ENCODE assay signal across 19 cellular contexts in genomic region chr6:36201612-36202011, GRCh38. TPM values are rescaled to one million over a fixed set of nuclear protein-coding genes. Genes with fewer than 3 reads are reported as not detected.
DNase-seq lines count a peak whose midpoint lies in the region; ATAC-seq and TF ChIP-seq lines count a peak whose summit lies in the region.
"Had no signal": no experiment of that assay in that cellular context is flagged by ENCODE, and none has a peak within 500 bp of the region (broad histone marks: within the 10 kb centered on the region; RNA-seq: fewer than 3 reads in every experiment).

No MANE protein-coding gene starts in this region.

- peak overlapping the region; percentile 10 for H3K4me3 ChIP-seq in CD8-positive, alpha-beta T cell (ENCODE audit: low read depth, low read length)
- H3K4me3 ChIP-seq: lung, ovary, right atrium auricular region, upper lobe of right lung had no signal

- no peaks in the 10 kb centered on the region for H3K9me3 ChIP-seq in CD8-positive, alpha-beta T cell (ENCODE audit: low read length)
- H3K9me3 ChIP-seq: ovary, right atrium auricular region, upper lobe of right lung had no signal

- peaks cover 47% of the 10 kb centered on the region for H3K4me1 Mint-ChIP-seq in T-helper 1 cell treated with Interleukin-12 subunit alpha and Interleukin-12 subunit beta and Interleukin-4 antibody, amounts not matched to agents 30 μg/mL and 1 μg/mL, for 36 hours (ENCODE audit: low read depth)
- H3K4me1 Mint-ChIP-seq in CD8-positive, alpha-beta T cell (ENCODE audit: low read depth) = peaks cover 89% of the 10 kb centered on the region
- H3K4me1 Mint-ChIP-seq in T-cell (peaks cover 83 to 90% (median 85%) of the 10 kb centered on the region in 3 donors), glutamatergic neuron (ENCODE audit: low read depth, unreplicated experiment) (peaks cover 13% of the 10 kb centered on the region), chondrocyte (ENCODE audit: low read depth) (peaks cover 27% of the 10 kb centered on the region)

- CTCF ChIA-PET in CD8-positive, alpha-beta T cell (lab: Charles Lee) = interaction anchor here (3.9 kb wide), 1 partner anchor 107 kb away, joined by 14 read pairs; no protein-coding TSS in a partner anchor
- CTCF ChIA-PET in T-cell (lab: Charles Lee) = no interaction called here

- no peak for TF ChIP-seq CTCF in CD8-positive, alpha-beta T cell (IDR thresholded peaks at IDR 0.05)
- TF ChIP-seq CTCF in glutamatergic neuron (IDR thresholded peaks at IDR 0.05; ENCODE audit: partially characterized antibody, unreplicated experiment) = no peak
- TF ChIP-seq CTCF in chondrocyte (IDR thresholded peaks at IDR 0.05) = no peak

- POLR2A ChIA-PET in CD8-positive, alpha-beta T cell (lab: Charles Lee) = no interaction called here
- POLR2A ChIA-PET in T-cell (lab: Charles Lee) = no interaction called here

- DNase-seq in T-helper 1 cell = no peak
- DNase-seq in CD8-positive, alpha-beta T cell = no peak
- no peak for DNase-seq in T-cell
- no peak for DNase-seq in glutamatergic neuron
- no peak for DNase-seq in NCI-H345 treated with DMSO at 0.1 percent for 48 hours (lab: John Stamatoyannopoulos, UW; ENCODE audit: unreplicated experiment)
- no peak for DNase-seq in NCI-H345 (lab: John Stamatoyannopoulos, UW)
- DNase-seq in chondrocyte (ENCODE audit: low spot score) = no peak
- DNase-seq: AML-193; HFFc6; NCI-H1417 treated with DMSO at 0.1 percent for 48 hours; NCI-H526 treated with DMSO at 0.1 percent for 48 hours; ovary; stimulated activated CD4-positive, alpha-beta T cell treated with anti-CD3 and anti-CD28 coated beads, Interleukin-12 subunit alpha, Interleukin-12 subunit beta, amount 100 ng/mL, for 4 hours; upper lobe of right lung had no signal

- ATAC-seq in CD8-positive, alpha-beta T cell = no peak
- ATAC-seq in T-cell (replicated peaks in 1 of 4) = no peak
- ATAC-seq: Right ventricle myocardium inferior, upper lobe of right lung had no signal

- peaks cover 3% of the 10 kb centered on the region for H3K9me3 Mint-ChIP-seq in T-helper 1 cell treated with Interleukin-12 subunit alpha and Interleukin-12 subunit beta and Interleukin-4 antibody, amounts not matched to agents 30 μg/mL and 1 μg/mL, for 36 hours
- H3K9me3 Mint-ChIP-seq in CD8-positive, alpha-beta T cell = no peaks in the 10 kb centered on the region
- no peaks in the 10 kb centered on the region for H3K9me3 Mint-ChIP-seq in T-cell
- peaks cover 16% of the 10 kb centered on the region for H3K9me3 Mint-ChIP-seq in glutamatergic neuron (ENCODE audit: unreplicated experiment)
- no peaks in the 10 kb centered on the region for H3K9me3 Mint-ChIP-seq in chondrocyte (ENCODE audit: low read depth)
- H3K9me3 Mint-ChIP-seq: HFFc6 had no signal

- H3K4me3 Mint-ChIP-seq in T-helper 1 cell treated with Interleukin-12 subunit alpha and Interleukin-12 subunit beta and Interleukin-4 antibody, amounts not matched to agents 30 μg/mL and 1 μg/mL, for 36 hours = peak overlapping the region; percentile 5
- H3K4me3 Mint-ChIP-seq in CD8-positive, alpha-beta T cell = peak overlapping the region; percentile 38
- H3K4me3 Mint-ChIP-seq in T-cell (peak overlapping the region in 2 of 3 donors; percentile 5 to 70), glutamatergic neuron (ENCODE audit: unreplicated experiment) (peak overlapping the region; percentile 70), chondrocyte (ENCODE audit: unreplicated experiment) (no peak overlapping the region)
- H3K4me3 Mint-ChIP-seq: HFFc6 had no signal

- H3K36me3 Mint-ChIP-seq in T-helper 1 cell treated with Interleukin-12 subunit alpha and Interleukin-12 subunit beta and Interleukin-4 antibody, amounts not matched to agents 30 μg/mL and 1 μg/mL, for 36 hours (ENCODE audit: low read depth) = peaks cover 55% of the 10 kb centered on the region
- H3K36me3 Mint-ChIP-seq in CD8-positive, alpha-beta T cell = peaks cover 49% of the 10 kb centered on the region
- H3K36me3 Mint-ChIP-seq in T-cell (peaks cover 50% of the 10 kb centered on the region), glutamatergic neuron (ENCODE audit: unreplicated experiment) (peaks cover 38% of the 10 kb centered on the region), chondrocyte (ENCODE audit: low read depth) (peaks cover 36% of the 10 kb centered on the region)

- intact Hi-C loops in CD8-positive, alpha-beta T cell (cut with DNase I, micrococcal nuclease) = loop anchor here in 1 of 2 experiments (10.0 kb wide), 1 partner anchor 153 kb away; no protein-coding TSS in a partner anchor

- peaks cover 4% of the 10 kb centered on the region for H3K27me3 Mint-ChIP-seq in T-helper 1 cell treated with Interleukin-12 subunit alpha and Interleukin-12 subunit beta and Interleukin-4 antibody, amounts not matched to agents 30 μg/mL and 1 μg/mL, for 36 hours (ENCODE audit: low read depth)
- no peaks in the 10 kb centered on the region for H3K27me3 Mint-ChIP-seq in CD8-positive, alpha-beta T cell (ENCODE audit: low read depth)
- H3K27me3 Mint-ChIP-seq in T-cell = no peaks in the 10 kb centered on the region
- H3K27me3 Mint-ChIP-seq in glutamatergic neuron (ENCODE audit: unreplicated experiment) = peaks cover 4% of the 10 kb centered on the region
- no peaks in the 10 kb centered on the region for H3K27me3 Mint-ChIP-seq in chondrocyte (ENCODE audit: low read depth)

- peaks cover 61% of the 10 kb centered on the region for H3K4me1 ChIP-seq in CD8-positive, alpha-beta T cell (ENCODE audit: insufficient read depth, low read length)

- peaks cover 12% of the 10 kb centered on the region for H3K36me3 ChIP-seq in CD8-positive, alpha-beta T cell (ENCODE audit: insufficient read depth, low read length)
- H3K36me3 ChIP-seq: ovary had no signal

- no peaks in the 10 kb centered on the region for H3K27me3 ChIP-seq in CD8-positive, alpha-beta T cell (ENCODE audit: insufficient read depth, low read length)
- H3K27me3 ChIP-seq: ovary, right atrium auricular region, upper lobe of right lung had no signal

- no peak overlapping the region for H3K27ac ChIP-seq in CD8-positive, alpha-beta T cell (ENCODE audit: low read depth, low read length)
- H3K27ac ChIP-seq: 22Rv1, ovary, right atrium auricular region, upper lobe of right lung had no signal

- H3K27ac Mint-ChIP-seq in T-helper 1 cell treated with Interleukin-12 subunit alpha and Interleukin-12 subunit beta and Interleukin-4 antibody, amounts not matched to agents 30 μg/mL and 1 μg/mL, for 36 hours = no peak overlapping the region
- peak overlapping the region; percentile 37 for H3K27ac Mint-ChIP-seq in CD8-positive, alpha-beta T cell
- peak overlapping the region; percentile 9 to 49 for H3K27ac Mint-ChIP-seq in T-cell
- H3K27ac Mint-ChIP-seq in glutamatergic neuron (ENCODE audit: unreplicated experiment) = peak overlapping the region; percentile 65
- no peak overlapping the region for H3K27ac Mint-ChIP-seq in chondrocyte (ENCODE audit: unreplicated experiment)
- H3K27ac Mint-ChIP-seq: HFFc6 had no signal

RNA-seq across cellular contexts. Expression of gene BRPF3, which starts 5.1 kb away (rescaled TPM):
- 10 to 100 TPM; 36.9 to 41.0 TPM for total RNA-seq in CD8-positive, alpha-beta T cell
- total RNA-seq in T-cell = 10 to 100 TPM; 33.9 to 38.5 (median 35.7) TPM
- total RNA-seq in glutamatergic neuron (ENCODE audit: unreplicated experiment) = 36.2 TPM
- total RNA-seq in chondrocyte = 25.6 to 28.5 TPM (median 28.2 TPM) in 3 replicates

Comparison
In these comparisons a context has a peak if more than half of its experiments do, and no peak if none do; other contexts are left out.
1. H3K27ac Mint-ChIP-seq: peak in CD8-positive, alpha-beta T cell (single experiment), T-cell (2 of 2) and glutamatergic neuron (single experiment); none in T-helper 1 cell treated with Interleukin-12 subunit alpha and Interleukin-12 subunit beta and Interleukin-4 antibody, amounts not matched to agents 30 μg/mL and 1 μg/mL, for 36 hours (single experiment) and chondrocyte (single experiment).